In genomic region chr19:41386442-41386841, GRCh38 we compare ENCODE assay signal across 24 cellular contexts. TPM values are rescaled to one million over a fixed set of nuclear protein-coding genes. Genes with fewer than 3 reads are reported as not detected.
A peak's percentile ranks its signal among the peaks of the same experiment; 100 is the strongest.
DNase-seq lines count a peak whose midpoint lies in the region; ATAC-seq, FAIRE-seq and TF ChIP-seq lines count a peak whose summit lies in the region.
"Had no signal": no experiment of that assay in that cellular context is flagged by ENCODE, and none has a peak within 500 bp of the region (broad histone marks: within the 10 kb centered on the region; RNA-seq: fewer than 3 reads in every experiment).

No MANE protein-coding gene starts in this region.

- peak overlapping the region in 1 of 2 experiments; percentile 3; a peak in 2 of 4 replicates for H3K9ac ChIP-seq in K562 (ENCODE audit: insufficient read depth in 1 of 2, low read depth in 2 of 2, low read length in 2 of 2)
- H3K9ac ChIP-seq: GM23248 had no signal

- FAIRE-seq in K562 (lab: Jason Lieb, UNC): no peak
- FAIRE-seq: RCC 7860 had no signal

- no peak overlapping the region for H3K27ac ChIP-seq in K562 (ENCODE audit: extremely low read depth, low read depth, low read length)
- H3K27ac ChIP-seq: adrenal gland, C4-2B, GM23248, HL-60, right lobe of liver, SK-N-MC, WERI-Rb-1 had no signal

- no peaks in the 10 kb centered on the region for H3K27me3 Mint-ChIP-seq in natural killer cell treated with Interleukin-12 subunit alpha and Interleukin-12 subunit beta and Interleukin-15 and Interleukin-18, amount 100 ng/mL, for 72 hours
- H3K27me3 Mint-ChIP-seq: memory B cell had no signal

- POLR2A ChIA-PET in HEK293T (lab: Yijun Ruan, JAX): interaction anchor here (1.5 kb wide), 1 partner anchor 9 kb away, joined by 3 read pairs; no protein-coding TSS in a partner anchor
- POLR2A ChIA-PET in K562 (lab: Yijun Ruan, JAX): interaction anchor here (0.8 to 1.7 kb wide), 4 partner anchors 8 to 123 kb away, joined by 3 to 8 read pairs (median 6); no protein-coding TSS in a partner anchor

- H3K9me1 ChIP-seq in K562 (ENCODE audit: control insufficient read depth, insufficient read depth, low read length): peaks cover 3% of the 10 kb centered on the region

- TF ChIP-seq EP300 in K562 (IDR thresholded peaks at IDR 0.05; ENCODE audit: low read length): no peak

- H3K9me3 ChIP-seq in K562 (replicated peaks; ENCODE audit: control insufficient read depth, insufficient read depth, low read depth, low read length): no peaks in the 10 kb centered on the region
- H3K9me3 ChIP-seq: adrenal gland, right lobe of liver had no signal

- CTCF ChIA-PET in HEK293T (lab: Yijun Ruan, JAX) (no interaction called here), K562 (lab: Yijun Ruan, JAX; ENCODE audit: low intra/inter-chr PET ratio) (no interaction called here)

- TF ChIP-seq RAD21 in K562 (CRISPR knock-in tag; conservative IDR thresholded peaks at IDR 0.05 in 1 of 2, IDR thresholded peaks at IDR 0.05 in 1 of 2): no peak

- H3K4me3 Mint-ChIP-seq in natural killer cell treated with Interleukin-12 subunit alpha and Interleukin-12 subunit beta and Interleukin-15 and Interleukin-18, amount 100 ng/mL, for 72 hours: no peak overlapping the region
- H3K4me3 Mint-ChIP-seq: memory B cell had no signal

- H3K4me1 Mint-ChIP-seq in natural killer cell treated with Interleukin-12 subunit alpha and Interleukin-12 subunit beta and Interleukin-15 and Interleukin-18, amount 100 ng/mL, for 72 hours (ENCODE audit: low read depth in 2 of 2): no peaks in the 10 kb centered on the region
- H3K4me1 Mint-ChIP-seq: memory B cell had no signal

- peaks cover 4 to 10% of the 10 kb centered on the region in 2 experiments; a peak in 3 of 5 replicates for H3K4me1 ChIP-seq in K562 (replicated peaks in 1 of 2; ENCODE audit: control insufficient read depth in 2 of 2, insufficient read depth in 2 of 2, low read length in 2 of 2)
- H3K4me1 ChIP-seq: adrenal gland, right lobe of liver had no signal

- no peak for TF ChIP-seq POLR2A in K562 (conservative IDR thresholded peaks at IDR 0.05)

- no peak overlapping the region for H3K27ac Mint-ChIP-seq in natural killer cell treated with Interleukin-12 subunit alpha and Interleukin-12 subunit beta and Interleukin-15 and Interleukin-18, amount 100 ng/mL, for 72 hours
- H3K27ac Mint-ChIP-seq: memory B cell had no signal

- no peak for TF ChIP-seq CTCF in K562 (IDR thresholded peaks at IDR 0.05 in 2 of 3, conservative IDR thresholded peaks at IDR 0.05 in 1 of 3; ENCODE audit: insufficient read depth in 2 of 3, low read depth in 1 of 3, low read length in 3 of 3)
- TF ChIP-seq CTCF in fibroblast of pulmonary artery (IDR thresholded peaks at IDR 0.05; ENCODE audit: low read length, missing control alignments): no peak
- TF ChIP-seq CTCF in omental fat pad (IDR thresholded peaks at IDR 0.05): no peak

- no peaks in the 10 kb centered on the region for H3K9me3 Mint-ChIP-seq in natural killer cell treated with Interleukin-12 subunit alpha and Interleukin-12 subunit beta and Interleukin-15 and Interleukin-18, amount 100 ng/mL, for 72 hours
- H3K9me3 Mint-ChIP-seq: memory B cell had no signal

- intact Hi-C loops in K562 (cut with micrococcal nuclease): no loop called here

- in situ Hi-C loops in K562 (cut with MboI): no loop called here

- DNase-seq in HEK293T (ENCODE audit: extremely low spot score) (peak; percentile 3), K562 (ENCODE audit: extremely low read depth in 1 of 4, low spot score in 3 of 4) (peak in 2 of 4 experiments; percentile 11 to 25), fibroblast of pulmonary artery (ENCODE audit: low read depth) (peak; percentile 31), omental fat pad (ENCODE audit: low spot score) (peak; percentile 32), GF-D8 (lab: John Stamatoyannopoulos, UW) (no peak)
- no peak for DNase-seq in stimulated activated naive CD8-positive, alpha-beta T cell treated with anti-CD3 and anti-CD28 coated beads, Interleukin-15, Interleukin-2, amounts not matched to agents 100 U/mL and 50 U/mL, for 24 hours
- DNase-seq in natural killer cell treated with Interleukin-12 subunit alpha and Interleukin-12 subunit beta and Interleukin-15 and Interleukin-18, amount 100 ng/mL, for 72 hours (ENCODE audit: low spot score): no peak
- DNase-seq: activated CD4-positive, alpha-beta T cell treated with anti-CD3 and anti-CD28 coated beads, Interleukin-2, amount 50 U/mL, for 1 hour; activated effector memory CD4-positive, alpha-beta T cell treated with Interleukin-2 at 50 U/mL for 16 hours; adrenal gland; Calu3; GM23248; IMR-90; NCI-H1105 treated with DMSO at 0.1 percent for 48 hours; NCI-H2081; right lobe of liver; substantia nigra; WERI-Rb-1 had no signal

- H3K27me3 ChIP-seq in K562 (ENCODE audit: control insufficient read depth in 2 of 2, insufficient read depth in 2 of 2, low read length in 2 of 2): no peaks in the 10 kb centered on the region
- H3K27me3 ChIP-seq: adrenal gland, right lobe of liver had no signal

- no peaks in the 10 kb centered on the region for H4K20me1 ChIP-seq in K562 (replicated peaks; ENCODE audit: control insufficient read depth, insufficient read depth, low read length)

- H3K4me3 ChIP-seq in K562: no peak overlapping the region
- H3K4me3 ChIP-seq in fibroblast of pulmonary artery (replicated peaks; ENCODE audit: low read depth, low read length): no peak overlapping the region
- H3K4me3 ChIP-seq: adrenal gland, GM23248, right lobe of liver, SK-N-MC had no signal

- H2AFZ ChIP-seq in K562 (ENCODE audit: low read depth, low read length): no peak overlapping the region
- H2AFZ ChIP-seq: GM23248 had no signal

- ATAC-seq in K562: peak; percentile 56
- ATAC-seq in omental fat pad (ENCODE audit: low FRiP score): peak; percentile 90
- ATAC-seq in stimulated activated naive CD8-positive, alpha-beta T cell treated with anti-CD3 and anti-CD28 coated beads, Interleukin-15, Interleukin-2, amounts not matched to agents 100 U/mL and 50 U/mL, for 24 hours: no peak
- ATAC-seq in GM18870 (IDR thresholded peaks at IDR 0.05; ENCODE audit: unreplicated experiment): no peak
- no peak for ATAC-seq in natural killer cell treated with Interleukin-12 subunit alpha and Interleukin-12 subunit beta and Interleukin-15 and Interleukin-18, amount 100 ng/mL, for 72 hours

- WGBS in K562 (ENCODE audit: insufficient coverage, low coverage, missing lambda C conversion rate): 71% methylated on average over 11 of the region's 13 CpGs

- no peak overlapping the region for H3K4me2 ChIP-seq in K562 (ENCODE audit: insufficient read depth, low read length)

- peaks cover 45% of the 10 kb centered on the region; the same call in 2 of the 3 replicates for H3K36me3 ChIP-seq in K562 (ENCODE audit: control insufficient read depth, insufficient read depth, low read length)

- BruUV-seq in K562 (replicated peaks; lab: Mats Ljungman, UMichigan): no TSS peak

- H3K79me2 ChIP-seq in K562 (ENCODE audit: control insufficient read depth, insufficient read depth, low read length): no peaks in the 10 kb centered on the region

- H3K36me3 Mint-ChIP-seq in natural killer cell treated with Interleukin-12 subunit alpha and Interleukin-12 subunit beta and Interleukin-15 and Interleukin-18, amount 100 ng/mL, for 72 hours: no peaks in the 10 kb centered on the region

RNA-seq across cellular contexts. Expression of gene TMEM91, which starts 10.1 kb away (rescaled TPM):
- total RNA-seq in K562 (2011; cell fraction: chromatin; rRNA removed; ENCODE audit: low replicate concordance): 24.4 and 50.0 TPM in 2 replicates
- 29.5 and 29.9 TPM in 2 replicates for total RNA-seq in K562 (2011; cell fraction: nucleolus; rRNA removed)
- 34.4 and 41.6 TPM in 2 replicates for total RNA-seq in K562 (2011; cell fraction: nucleoplasm; rRNA removed)
- total RNA-seq in K562 (2014; rRNA removed) (2.8 and 4.3 TPM in 2 replicates), K562 (2014; rRNA removed; fragmentation: Illumina TruSeq; extraction: Trizol) (1.5 and 1.6 TPM in 2 replicates), K562 (2015; rRNA removed; fragmentation: Illumina TruSeq; extraction: Trizol) (1.7 and 1.8 TPM in 2 replicates), K562 (2021) (2.3 and 2.7 TPM in 2 replicates), omental fat pad (10 to 100 TPM; 12.4 to 44.3 (median 14.2) TPM)
- polyA plus RNA-seq in K562 (2011; rRNA removed) (3.0 and 3.9 TPM in 2 replicates), K562 (2014; fragmentation: Illumina TruSeq; extraction: Trizol) (3.0 and 3.1 TPM in 2 replicates), K562 (2014; fragmentation: Nextera tagmentation; extraction: Ambion mirVana) (1 to 10 TPM; 1.2 to 1.8 TPM), K562 (2014; rRNA removed) (3.1 and 5.2 TPM in 2 replicates)
- polyA plus RNA-seq in K562 (2011; cell fraction: cytosol; rRNA removed): 2.3 and 3.1 TPM in 2 replicates
- polyA plus RNA-seq in K562 (2011; cell fraction: nucleus; rRNA removed): 18.6 and 23.2 TPM in 2 replicates
- 2.8 and 6.9 TPM in 2 replicates for polyA plus RNA-seq in K562 (2012)
- polyA minus RNA-seq in K562 (2011; rRNA and poly(A)+ RNA removed): 1.9 and 2.4 TPM in 2 replicates
- 2.0 and 3.7 TPM in 2 replicates for polyA minus RNA-seq in K562 (2011; cell fraction: cytosol; rRNA and poly(A)+ RNA removed)
- polyA minus RNA-seq in K562 (2011; cell fraction: nucleus; rRNA and poly(A)+ RNA removed): 5.4 and 6.3 TPM in 2 replicates
- total RNA-seq in natural killer cell treated with Interleukin-12 subunit alpha and Interleukin-12 subunit beta and Interleukin-15 and Interleukin-18, amount 100 ng/mL, for 72 hours: 1 to 10 TPM; 4.7 to 6.7 TPM

RNA-seq across cellular contexts. Expression of gene EXOSC5, which starts 10.7 kb away (rescaled TPM):
- 10.4 and 27.0 TPM in 2 replicates for total RNA-seq in K562 (2011; cell fraction: chromatin; rRNA removed; ENCODE audit: low replicate concordance)
- 28.7 and 35.4 TPM in 2 replicates for total RNA-seq in K562 (2011; cell fraction: nucleolus; rRNA removed)
- 18.0 and 19.2 TPM in 2 replicates for total RNA-seq in K562 (2011; cell fraction: nucleoplasm; rRNA removed)
- 37.8 and 47.1 TPM in 2 replicates for total RNA-seq in K562 (2014; rRNA removed)
- total RNA-seq in K562 (2014; rRNA removed; fragmentation: Illumina TruSeq; extraction: Trizol): 8.6 and 10.9 TPM in 2 replicates
- total RNA-seq in K562 (2015; rRNA removed; fragmentation: Illumina TruSeq; extraction: Trizol): 32.5 and 35.0 TPM in 2 replicates
- 59.7 and 66.0 TPM in 2 replicates for total RNA-seq in K562 (2021)
- polyA plus RNA-seq in K562 (2011; rRNA removed): 43.3 and 53.6 TPM in 2 replicates
- 64.2 and 117 TPM in 2 replicates for polyA plus RNA-seq in K562 (2011; cell fraction: cytosol; rRNA removed)
- polyA plus RNA-seq in K562 (2011; cell fraction: nucleus; rRNA removed): 33.3 and 35.8 TPM in 2 replicates
- polyA plus RNA-seq in K562 (2012): 51.8 and 96.9 TPM in 2 replicates
- 22.3 and 47.3 TPM in 2 replicates for polyA plus RNA-seq in K562 (2014; fragmentation: Illumina TruSeq; extraction: Trizol)
- 10 to 100 TPM; 15.1 to 41.8 TPM for polyA plus RNA-seq in K562 (2014; fragmentation: Nextera tagmentation; extraction: Ambion mirVana)
- polyA plus RNA-seq in K562 (2014; rRNA removed): 75.5 and 76.1 TPM in 2 replicates
- polyA minus RNA-seq in K562 (2011; rRNA and poly(A)+ RNA removed): 8.8 and 12.2 TPM in 2 replicates
- polyA minus RNA-seq in K562 (2011; cell fraction: cytosol; rRNA and poly(A)+ RNA removed): 19.4 and 42.8 TPM in 2 replicates
- polyA minus RNA-seq in K562 (2011; cell fraction: nucleus; rRNA and poly(A)+ RNA removed): 10.1 and 11.0 TPM in 2 replicates
- 10 to 100 TPM; 13.2 to 17.3 (median 15.7) TPM for total RNA-seq in omental fat pad
- 10 to 100 TPM; 31.5 to 56.6 TPM for total RNA-seq in natural killer cell treated with Interleukin-12 subunit alpha and Interleukin-12 subunit beta and Interleukin-15 and Interleukin-18, amount 100 ng/mL, for 72 hours

RNA-seq across cellular contexts. Expression of gene BCKDHA, which starts 11.2 kb away (rescaled TPM):
- total RNA-seq in K562 (2011; cell fraction: chromatin; rRNA removed; ENCODE audit: low replicate concordance): 10.6 and 34.3 TPM in 2 replicates
- total RNA-seq in K562 (2011; cell fraction: nucleolus; rRNA removed): 28.8 and 36.0 TPM in 2 replicates
- total RNA-seq in K562 (2011; cell fraction: nucleoplasm; rRNA removed): 11.3 and 14.4 TPM in 2 replicates
- total RNA-seq in K562 (2014; rRNA removed) (44.5 and 52.5 TPM in 2 replicates), K562 (2014; rRNA removed; fragmentation: Illumina TruSeq; extraction: Trizol) (2.0 and 4.8 TPM in 2 replicates), K562 (2015; rRNA removed; fragmentation: Illumina TruSeq; extraction: Trizol) (10.6 and 14.0 TPM in 2 replicates), K562 (2021) (14.6 and 16.6 TPM in 2 replicates), omental fat pad (10 to 100 TPM; 30.3 to 47.0 (median 39.1) TPM)
- polyA plus RNA-seq in K562 (2011; rRNA removed) (14.1 and 30.0 TPM in 2 replicates), K562 (2014; fragmentation: Illumina TruSeq; extraction: Trizol) (24.0 and 28.8 TPM in 2 replicates), K562 (2014; fragmentation: Nextera tagmentation; extraction: Ambion mirVana) (1 to 10 TPM; 4.5 to 6.4 TPM), K562 (2014; rRNA removed) (23.0 and 26.9 TPM in 2 replicates)
- polyA plus RNA-seq in K562 (2011; cell fraction: cytosol; rRNA removed): 42.6 and 93.8 TPM in 2 replicates
- 46.1 and 46.4 TPM in 2 replicates for polyA plus RNA-seq in K562 (2011; cell fraction: nucleus; rRNA removed)
- 18.7 and 29.6 TPM in 2 replicates for polyA plus RNA-seq in K562 (2012)
- 6.4 and 7.1 TPM in 2 replicates for polyA minus RNA-seq in K562 (2011; rRNA and poly(A)+ RNA removed)
- 22.1 and 33.9 TPM in 2 replicates for polyA minus RNA-seq in K562 (2011; cell fraction: cytosol; rRNA and poly(A)+ RNA removed)
- polyA minus RNA-seq in K562 (2011; cell fraction: nucleus; rRNA and poly(A)+ RNA removed): 11.6 and 15.8 TPM in 2 replicates
- 10 to 100 TPM; 10.9 to 13.7 TPM for total RNA-seq in natural killer cell treated with Interleukin-12 subunit alpha and Interleukin-12 subunit beta and Interleukin-15 and Interleukin-18, amount 100 ng/mL, for 72 hours

RNA-seq across cellular contexts. Expression of gene B9D2, which starts 22.5 kb away (rescaled TPM):
- 2.5 and 4.1 TPM in 2 replicates for total RNA-seq in K562 (2011; cell fraction: chromatin; rRNA removed; ENCODE audit: low replicate concordance)
- 2.6 and 4.3 TPM in 2 replicates for total RNA-seq in K562 (2011; cell fraction: nucleolus; rRNA removed)
- total RNA-seq in K562 (2011; cell fraction: nucleoplasm; rRNA removed): 2.5 and 2.7 TPM in 2 replicates
- total RNA-seq in K562 (2014; rRNA removed): 3.5 and 6.7 TPM in 2 replicates
- 0.54 and 1.6 TPM in 2 replicates for total RNA-seq in K562 (2014; rRNA removed; fragmentation: Illumina TruSeq; extraction: Trizol)
- total RNA-seq in K562 (2015; rRNA removed; fragmentation: Illumina TruSeq; extraction: Trizol): 5.2 and 5.5 TPM in 2 replicates
- 6.0 and 6.9 TPM in 2 replicates for total RNA-seq in K562 (2021)
- 2.8 and 5.8 TPM in 2 replicates for polyA plus RNA-seq in K562 (2011; rRNA removed)
- polyA plus RNA-seq in K562 (2011; cell fraction: cytosol; rRNA removed): 5.3 and 10.7 TPM in 2 replicates
- polyA plus RNA-seq in K562 (2011; cell fraction: nucleus; rRNA removed): 5.0 and 5.1 TPM in 2 replicates
- 9.2 and 11.3 TPM in 2 replicates for polyA plus RNA-seq in K562 (2012)
- 2.2 and 3.4 TPM in 2 replicates for polyA plus RNA-seq in K562 (2014; fragmentation: Illumina TruSeq; extraction: Trizol)
- polyA plus RNA-seq in K562 (2014; fragmentation: Nextera tagmentation; extraction: Ambion mirVana): 1 to 10 TPM in 1 of 2 experiments, under 1 TPM in 1; 0.83 to 1.4 TPM
- polyA plus RNA-seq in K562 (2014; rRNA removed): 3.4 and 3.5 TPM in 2 replicates
- 0.69 and 0.84 TPM in 2 replicates for polyA minus RNA-seq in K562 (2011; rRNA and poly(A)+ RNA removed)
- 2.3 and 2.5 TPM in 2 replicates for polyA minus RNA-seq in K562 (2011; cell fraction: cytosol; rRNA and poly(A)+ RNA removed)
- 1.9 and 2.3 TPM in 2 replicates for polyA minus RNA-seq in K562 (2011; cell fraction: nucleus; rRNA and poly(A)+ RNA removed)
- total RNA-seq in omental fat pad: 1 to 10 TPM; 3.3 to 6.8 (median 5.1) TPM
- total RNA-seq in natural killer cell treated with Interleukin-12 subunit alpha and Interleukin-12 subunit beta and Interleukin-15 and Interleukin-18, amount 100 ng/mL, for 72 hours: 1 to 10 TPM; 4.9 to 9.3 TPM

RNA-seq across cellular contexts. Expression of gene TGFB1, which starts 32.7 kb away (rescaled TPM):
- 64.3 and 157 TPM in 2 replicates for total RNA-seq in K562 (2011; cell fraction: chromatin; rRNA removed; ENCODE audit: low replicate concordance)
- 136 and 144 TPM in 2 replicates for total RNA-seq in K562 (2011; cell fraction: nucleolus; rRNA removed)
- total RNA-seq in K562 (2011; cell fraction: nucleoplasm; rRNA removed): 124 and 158 TPM in 2 replicates
- total RNA-seq in K562 (2014; rRNA removed): 18.6 and 25.8 TPM in 2 replicates
- total RNA-seq in K562 (2014; rRNA removed; fragmentation: Illumina TruSeq; extraction: Trizol): 10.4 and 12.3 TPM in 2 replicates
- total RNA-seq in K562 (2015; rRNA removed; fragmentation: Illumina TruSeq; extraction: Trizol): 14.7 and 17.2 TPM in 2 replicates
- 131 and 159 TPM in 2 replicates for total RNA-seq in K562 (2021)
- 11.8 and 13.4 TPM in 2 replicates for polyA plus RNA-seq in K562 (2011; rRNA removed)
- 15.8 and 29.1 TPM in 2 replicates for polyA plus RNA-seq in K562 (2011; cell fraction: cytosol; rRNA removed)
- polyA plus RNA-seq in K562 (2011; cell fraction: nucleus; rRNA removed): 32.7 and 67.7 TPM in 2 replicates
- polyA plus RNA-seq in K562 (2012): 114 and 117 TPM in 2 replicates
- 45.7 and 64.4 TPM in 2 replicates for polyA plus RNA-seq in K562 (2014; fragmentation: Illumina TruSeq; extraction: Trizol)
- under 1 TPM; 0.24 to 0.77 TPM for polyA plus RNA-seq in K562 (2014; fragmentation: Nextera tagmentation; extraction: Ambion mirVana)
- polyA plus RNA-seq in K562 (2014; rRNA removed): 35.2 and 37.8 TPM in 2 replicates
- 8.5 and 9.4 TPM in 2 replicates for polyA minus RNA-seq in K562 (2011; rRNA and poly(A)+ RNA removed)
- polyA minus RNA-seq in K562 (2011; cell fraction: cytosol; rRNA and poly(A)+ RNA removed): 77.3 and 101 TPM in 2 replicates
- 19.0 and 20.9 TPM in 2 replicates for polyA minus RNA-seq in K562 (2011; cell fraction: nucleus; rRNA and poly(A)+ RNA removed)
- 10 to 100 TPM; 17.6 to 43.0 (median 25.2) TPM for total RNA-seq in omental fat pad
- total RNA-seq in natural killer cell treated with Interleukin-12 subunit alpha and Interleukin-12 subunit beta and Interleukin-15 and Interleukin-18, amount 100 ng/mL, for 72 hours: 100 to 1,000 TPM; 108 to 131 TPM

Comparison
In these comparisons a context has a peak if more than half of its experiments do, and no peak if none do; other contexts are left out.
1. DNase-seq: peak in HEK293T (single experiment), fibroblast of pulmonary artery (single experiment) and omental fat pad (single experiment); none in stimulated activated naive CD8-positive, alpha-beta T cell treated with anti-CD3 and anti-CD28 coated beads, Interleukin-15, Interleukin-2, amounts not matched to agents 100 U/mL and 50 U/mL, for 24 hours (single experiment), GF-D8 (single experiment) and natural killer cell treated with Interleukin-12 subunit alpha and Interleukin-12 subunit beta and Interleukin-15 and Interleukin-18, amount 100 ng/mL, for 72 hours (single experiment).
2. ATAC-seq: peak in K562 (single experiment) and omental fat pad (single experiment); none in stimulated activated naive CD8-positive, alpha-beta T cell treated with anti-CD3 and anti-CD28 coated beads, Interleukin-15, Interleukin-2, amounts not matched to agents 100 U/mL and 50 U/mL, for 24 hours (single experiment), GM18870 (single experiment) and natural killer cell treated with Interleukin-12 subunit alpha and Interleukin-12 subunit beta and Interleukin-15 and Interleukin-18, amount 100 ng/mL, for 72 hours (0 of 2).